Comparison of ENCODE assay signal across 10 cellular contexts in the genomic region with DNA sequence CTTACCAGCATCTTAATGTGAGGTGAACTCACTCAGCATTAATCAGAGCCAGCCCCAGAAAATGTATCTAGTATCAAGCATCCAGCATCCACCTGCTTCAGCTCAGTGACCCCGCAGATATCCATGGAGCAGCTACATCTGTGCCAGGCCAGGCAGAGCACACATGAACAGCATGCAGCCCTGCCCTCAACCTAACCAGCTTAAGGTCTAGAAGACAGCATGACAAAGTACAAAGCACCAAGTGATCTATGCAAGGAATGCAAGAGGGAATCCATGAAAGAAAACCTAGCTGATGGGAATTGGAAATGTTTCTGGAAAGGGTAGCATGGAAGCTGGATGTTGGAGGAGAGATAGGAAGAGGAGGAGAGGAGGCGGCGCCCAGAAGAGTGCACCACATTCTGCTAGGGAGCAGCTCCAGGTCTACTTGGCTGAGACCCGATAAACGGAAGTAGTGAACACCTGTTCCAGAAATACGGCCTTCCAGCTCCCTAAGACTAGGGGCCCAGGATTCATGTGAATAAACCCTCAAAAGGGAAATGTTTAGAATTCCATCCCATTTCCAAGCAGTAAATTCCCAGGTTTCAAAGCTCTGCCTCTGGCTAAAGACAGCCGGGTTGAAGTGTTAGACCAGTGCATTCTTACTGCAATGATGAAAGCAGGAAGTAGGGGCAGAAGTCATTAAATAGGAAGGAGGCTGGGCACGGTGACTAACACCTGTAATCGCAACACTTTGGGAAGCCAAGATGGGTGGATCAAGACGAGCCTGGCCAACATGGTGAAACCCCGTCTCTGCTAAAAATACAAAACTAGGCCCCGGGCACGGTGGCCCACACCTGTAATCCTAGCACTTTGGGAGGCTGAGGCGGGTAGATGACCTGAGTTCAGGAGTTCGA. TPM values are rescaled to one million over a fixed set of nuclear protein-coding genes. Genes with fewer than 3 reads are reported as not detected.
DNase-seq lines count a peak whose midpoint lies in the region; ATAC-seq and TF ChIP-seq lines count a peak whose summit lies in the region.
"Had no signal": no experiment of that assay in that cellular context is flagged by ENCODE, and none has a peak within 500 bp of the region (broad histone marks: within the 10 kb centered on the region; RNA-seq: fewer than 3 reads in every experiment).

No MANE protein-coding gene starts in this region.

- H3K36me3 Mint-ChIP-seq in activated B cell treated with CpG ODN at 0.5 μM for 24 hours (ENCODE audit: low read depth) = peaks cover 36% of the 10 kb centered on the region

- no peaks in the 10 kb centered on the region for H3K9me3 Mint-ChIP-seq in activated B cell treated with CpG ODN at 0.5 μM for 24 hours
- H3K9me3 Mint-ChIP-seq: stimulated activated naive CD8-positive, alpha-beta T cell treated with anti-CD3 and anti-CD28 coated beads, Interleukin-15, Interleukin-2, amounts not matched to agents 100 ng/mL and 50 ng/mL, for 24 hours had no signal

- RAD21 ChIA-PET in HCT116 (lab: Charles Lee; ENCODE audit: low non-redundant PET in 1 of 2, low total read pairs in 2 of 2, uncharacterized antibody in 2 of 2, unreplicated experiment in 2 of 2) = no interaction called here

- no peaks in the 10 kb centered on the region; the same call in 1 of the 2 replicates for H3K79me2 ChIP-seq in HCT116 (ENCODE audit: insufficient read depth, low read length)

- no peak for TF ChIP-seq RAD21 in HCT116 (IDR thresholded peaks at IDR 0.05; ENCODE audit: low read depth)

- H3K27ac ChIP-seq in 22Rv1 (peak overlapping the region; percentile 26; the same call in 1 of the 2 replicates), HCT116 (ENCODE audit: low read depth, low read length) (no peak overlapping the region)

- BruUV-seq in HCT116 (replicated peaks; lab: Mats Ljungman, UMichigan) = no TSS peak

- ATAC-seq in HCT116 (peak; percentile 45), activated B cell treated with CpG ODN at 0.5 μM for 24 hours (ENCODE audit: low read depth) (no peak), left colon (peak; percentile 84), HG02623 (IDR thresholded peaks at IDR 0.05; ENCODE audit: unreplicated experiment) (no peak), GM21786 (IDR thresholded peaks at IDR 0.05; ENCODE audit: unreplicated experiment) (no peak)

- H3K36me3 ChIP-seq in HCT116 (ENCODE audit: control insufficient read depth in 1 of 2, insufficient read depth in 2 of 2, low read length in 2 of 2) = peaks cover 17 to 20% of the 10 kb centered on the region in 2 experiments; a peak in 3 of 4 replicates

- H3K9me3 ChIP-seq in HCT116 (ENCODE audit: control insufficient read depth in 1 of 2, insufficient read depth in 1 of 2, low read depth in 1 of 2, low read length in 2 of 2) = no peaks in the 10 kb centered on the region

- H3K4me3 ChIP-seq in HCT116 (replicated peaks in 1 of 2; ENCODE audit: low read depth in 1 of 2, low read length in 2 of 2) = no peak overlapping the region

- no peak overlapping the region for H3K9ac ChIP-seq in HCT116 (ENCODE audit: low read length)

- H3K4me1 Mint-ChIP-seq in activated B cell treated with CpG ODN at 0.5 μM for 24 hours = peaks cover 20% of the 10 kb centered on the region

- no peaks in the 10 kb centered on the region for H3K9me2 ChIP-seq in HCT116 (ENCODE audit: insufficient read depth)

- peak overlapping the region; percentile 8 for H3K27ac Mint-ChIP-seq in activated B cell treated with CpG ODN at 0.5 μM for 24 hours
- H3K27ac Mint-ChIP-seq: stimulated activated naive CD8-positive, alpha-beta T cell treated with anti-CD3 and anti-CD28 coated beads, Interleukin-15, Interleukin-2, amounts not matched to agents 100 ng/mL and 50 ng/mL, for 24 hours had no signal

- no peak overlapping the region for H3K4me3 Mint-ChIP-seq in activated B cell treated with CpG ODN at 0.5 μM for 24 hours
- H3K4me3 Mint-ChIP-seq: stimulated activated naive CD8-positive, alpha-beta T cell treated with anti-CD3 and anti-CD28 coated beads, Interleukin-15, Interleukin-2, amounts not matched to agents 100 ng/mL and 50 ng/mL, for 24 hours had no signal

- intact Hi-C loops in HCT116 (cut with micrococcal nuclease) = no loop called here
- intact Hi-C loops in activated B cell treated with CpG ODN at 0.5 μM for 24 hours (cut with micrococcal nuclease) = no loop called here
- intact Hi-C loops in left colon (cut with DNase I, micrococcal nuclease) = no loop called here

- no peak for TF ChIP-seq POLR2A in HCT116 (IDR thresholded peaks at IDR 0.05; ENCODE audit: borderline replicate concordance, extremely low read depth, insufficient read depth, insufficient read length)

- no peaks in the 10 kb centered on the region for H3K27me3 ChIP-seq in HCT116 (ENCODE audit: insufficient read depth, low read length)

- H3K4me2 ChIP-seq in HCT116 (ENCODE audit: low read length) = no peak overlapping the region

- POLR2A ChIA-PET in HCT116 (lab: Charles Lee) (interaction anchor here (0.5 kb wide), 1 partner anchor 200 kb away, joined by 5 read pairs; no protein-coding TSS in a partner anchor), activated B cell treated with CpG ODN at 0.5 μM for 24 hours (lab: Charles Lee) (interaction anchor here (0.6 to 1.0 kb wide), 4 partner anchors 56 to 1342 kb away, joined by 3 to 8 read pairs (median 6); no protein-coding TSS in a partner anchor)

- peaks cover 0 to 12% of the 10 kb centered on the region in 2 experiments; a peak in 1 of 4 replicates for H3K4me1 ChIP-seq in HCT116 (ENCODE audit: control insufficient read depth in 1 of 2, insufficient read depth in 2 of 2, low read length in 2 of 2)

- H4K20me1 ChIP-seq in HCT116 (ENCODE audit: insufficient read depth) = no peaks in the 10 kb centered on the region; the same call in 1 of the 2 replicates

- TF ChIP-seq CTCF in 22Rv1 (IDR thresholded peaks at IDR 0.05) (no peak), HCT116 (IDR thresholded peaks at IDR 0.05 in 2 of 3, conservative IDR thresholded peaks at IDR 0.05 in 1 of 3; ENCODE audit: borderline replicate concordance in 1 of 3, insufficient read depth in 1 of 3, low read depth in 2 of 3, low read length in 2 of 3) (no peak), activated B cell treated with CpG ODN at 0.5 μM for 24 hours (IDR thresholded peaks at IDR 0.05) (no peak)

- H2AFZ ChIP-seq in HCT116 (ENCODE audit: low read depth, low read length, poor library complexity, severe bottlenecking) = no peak overlapping the region

- CTCF ChIA-PET in HCT116 (lab: Charles Lee) (no interaction called here), activated B cell treated with CpG ODN at 0.5 μM for 24 hours (lab: Charles Lee) (interaction anchor here (0.7 kb wide), 1 partner anchor 259 kb away, joined by 5 read pairs; no protein-coding TSS in a partner anchor)

- no peaks in the 10 kb centered on the region for H3K27me3 Mint-ChIP-seq in activated B cell treated with CpG ODN at 0.5 μM for 24 hours
- H3K27me3 Mint-ChIP-seq: stimulated activated naive CD8-positive, alpha-beta T cell treated with anti-CD3 and anti-CD28 coated beads, Interleukin-15, Interleukin-2, amounts not matched to agents 100 ng/mL and 50 ng/mL, for 24 hours had no signal

- DNase-seq in HCT116 (ENCODE audit: low read depth, low spot score) (no peak), activated B cell treated with CpG ODN at 0.5 μM for 24 hours (no peak), left colon (peak in 1 of 2 donors; percentile 28), NCI-H146 treated with DMSO at 0.1 percent for 48 hours (lab: John Stamatoyannopoulos, UW; ENCODE audit: unreplicated experiment) (no peak), activated gamma-delta T cell (lab: John Stamatoyannopoulos, UW) (no peak)
- DNase-seq: OCI-M1 had no signal

TF ChIP-seq in HCT116, 20 proteins besides CTCF, POLR2A, EP300 and RAD21:
- TF ChIP-seq POLR2AphosphoS5 (IDR thresholded peaks at IDR 0.05; ENCODE audit: low read depth, low read length) (peak; percentile 23; the same call in 1 of the 2 replicates), CBX3 (IDR thresholded peaks at IDR 0.05; ENCODE audit: low read depth) (no peak), JUND (IDR thresholded peaks at IDR 0.05) (no peak), FOSL1 (IDR thresholded peaks at IDR 0.05; ENCODE audit: low read depth) (no peak)
TF ChIP-seq in HCT116: peak in this region for 1.

RNA-seq across cellular contexts. Expression of gene L3MBTL2, which starts 23.5 kb away (rescaled TPM):
- total RNA-seq in HCT116 (2021; ENCODE audit: unreplicated experiment) = 24.7 TPM
- 13.1 and 15.6 TPM in 2 replicates for polyA plus RNA-seq in HCT116 (2012)
- 39.9 and 42.3 TPM in 2 replicates for total RNA-seq in activated B cell treated with CpG ODN at 0.5 μM for 24 hours
- total RNA-seq in left colon = 10 to 100 TPM; 16.1 to 18.9 TPM

RNA-seq across cellular contexts. Expression of gene CHADL, which starts 59.1 kb away (rescaled TPM):
- total RNA-seq in HCT116 (2021; ENCODE audit: unreplicated experiment) (0.47 TPM), activated B cell treated with CpG ODN at 0.5 μM for 24 hours (0.10 TPM in 1 of 2 replicates, not detected in the other), left colon (1 to 10 TPM in 1 of 2 donors, under 1 TPM in 1; 0.61 to 2.6 TPM)
- 0.03 TPM in 1 of 2 replicates, not detected in the other for polyA plus RNA-seq in HCT116 (2012)

Comparison
In these comparisons a context has a peak if more than half of its experiments do, and no peak if none do; other contexts are left out.
1. ATAC-seq: peak in HCT116 (single experiment) and left colon (single experiment); none in activated B cell treated with CpG ODN at 0.5 μM for 24 hours (single experiment), HG02623 (single experiment) and GM21786 (single experiment).